ENCODE assay signal across 13 cellular contexts in genomic region chr3:45642731-45643152, GRCh38. TPM values are rescaled to one million over a fixed set of nuclear protein-coding genes. Genes with fewer than 3 reads are reported as not detected.
A peak's percentile ranks its signal among the peaks of the same experiment; 100 is the strongest.
DNase-seq lines count a peak whose midpoint lies in the region; ATAC-seq and TF ChIP-seq lines count a peak whose summit lies in the region.
"Had no signal": no experiment of that assay in that cellular context is flagged by ENCODE, and none has a peak within 500 bp of the region (broad histone marks: within the 10 kb centered on the region; RNA-seq: fewer than 3 reads in every experiment).

No MANE protein-coding gene starts in this region.

- H3K27ac Mint-ChIP-seq in type B pancreatic cell = peak overlapping the region; percentile 29
- H3K27ac Mint-ChIP-seq: activated naive CD8-positive, alpha-beta T cell treated with anti-CD3 and anti-CD28 coated beads, Interleukin-2, amount 50 U/mL, for 24 hours had no signal

- peaks cover 35% of the 10 kb centered on the region for H3K4me1 Mint-ChIP-seq in type B pancreatic cell (ENCODE audit: unreplicated experiment)

- no peaks in the 10 kb centered on the region for H3K9me3 ChIP-seq in SJSA1 (replicated peaks)
- H3K9me3 ChIP-seq: psoas muscle had no signal

- peak overlapping the region; percentile 82; the same call in 1 of the 2 replicates for H3K27ac ChIP-seq in SJSA1
- H3K27ac ChIP-seq: psoas muscle, WERI-Rb-1 had no signal

- no peak overlapping the region for H3K4me3 ChIP-seq in SJSA1
- H3K4me3 ChIP-seq in fibroblast of villous mesenchyme (ENCODE audit: low read depth, low read length) = no peak overlapping the region
- H3K4me3 ChIP-seq: psoas muscle had no signal

- peaks cover 9% of the 10 kb centered on the region for H3K36me3 Mint-ChIP-seq in type B pancreatic cell

- H3K27me3 Mint-ChIP-seq in type B pancreatic cell = no peaks in the 10 kb centered on the region
- H3K27me3 Mint-ChIP-seq: activated naive CD8-positive, alpha-beta T cell treated with anti-CD3 and anti-CD28 coated beads, Interleukin-2, amount 50 U/mL, for 24 hours had no signal

- peaks cover 68% of the 10 kb centered on the region for H3K4me1 ChIP-seq in SJSA1 (replicated peaks)

- no peaks in the 10 kb centered on the region for H3K9me3 Mint-ChIP-seq in type B pancreatic cell

- no peak for ATAC-seq in GM18867 (IDR thresholded peaks at IDR 0.05; ENCODE audit: unreplicated experiment)
- ATAC-seq: activated naive CD8-positive, alpha-beta T cell treated with anti-CD3 and anti-CD28 coated beads, Interleukin-2, amount 50 U/mL, for 24 hours had no signal

- TF ChIP-seq CTCF in fibroblast of villous mesenchyme (IDR thresholded peaks at IDR 0.05; ENCODE audit: insufficient read depth, low read depth, low read length) (no peak), type B pancreatic cell (conservative IDR thresholded peaks at IDR 0.05) (no peak)

- no peak overlapping the region for H3K4me3 Mint-ChIP-seq in type B pancreatic cell
- H3K4me3 Mint-ChIP-seq: activated naive CD8-positive, alpha-beta T cell treated with anti-CD3 and anti-CD28 coated beads, Interleukin-2, amount 50 U/mL, for 24 hours had no signal

- DNase-seq in SHP77 (lab: John Stamatoyannopoulos, UW) = peak; percentile 21 to 27
- DNase-seq in SHP77 treated with DMSO at 0.1 percent for 48 hours (lab: John Stamatoyannopoulos, UW) = no peak
- DNase-seq in SJSA1 (ENCODE audit: low read depth in 1 of 2, low spot score in 2 of 2) = no peak
- peak; percentile 34 for DNase-seq in fibroblast of villous mesenchyme (ENCODE audit: low read depth)
- DNase-seq in type B pancreatic cell (ENCODE audit: extremely low spot score, unreplicated experiment) = no peak
- DNase-seq in epidermal melanocyte (ENCODE audit: insufficient read length, low spot score) = no peak
- DNase-seq in NCI-H2081 treated with DMSO at 0.1 percent for 48 hours (lab: John Stamatoyannopoulos, UW) = no peak
- DNase-seq: activated naive CD8-positive, alpha-beta T cell treated with anti-CD3 and anti-CD28 coated beads, Interleukin-2, amount 50 U/mL, for 24 hours; H7; NK-92 treated with Interleukin-12 subunit alpha and Interleukin-12 subunit beta, amount 100 ng/mL, for 24 hours; WERI-Rb-1 had no signal

- peaks cover 15% of the 10 kb centered on the region for H3K36me3 ChIP-seq in SJSA1

- no peaks in the 10 kb centered on the region for H3K27me3 ChIP-seq in SJSA1 (replicated peaks)

RNA-seq across cellular contexts. Expression of gene SACM1L, which starts 46.5 kb away (rescaled TPM):
- 25.2 and 28.8 TPM in 2 replicates for total RNA-seq in SJSA1 (2014; rRNA removed; shearing (Covaris generic))
- total RNA-seq in fibroblast of villous mesenchyme = 29.3 and 53.1 TPM in 2 replicates
- 37.5 and 51.6 TPM in 2 replicates for total RNA-seq in type B pancreatic cell (ENCODE audit: low replicate concordance)

RNA-seq across cellular contexts. Expression of gene LIMD1, which starts 48.2 kb away (rescaled TPM):
- 5.3 and 11.0 TPM in 2 replicates for total RNA-seq in SJSA1 (2014; rRNA removed; shearing (Covaris generic))
- 15.8 and 23.7 TPM in 2 replicates for total RNA-seq in fibroblast of villous mesenchyme
- total RNA-seq in type B pancreatic cell (ENCODE audit: low replicate concordance) = 24.1 and 26.2 TPM in 2 replicates

Comparison
In these comparisons a context has a peak if more than half of its experiments do, and no peak if none do; other contexts are left out.
1. DNase-seq: peak in SHP77 (2 of 2) and fibroblast of villous mesenchyme (single experiment); none in SHP77 treated with DMSO at 0.1 percent for 48 hours (single experiment), SJSA1 (0 of 2), type B pancreatic cell (single experiment), epidermal melanocyte (single experiment) and NCI-H2081 treated with DMSO at 0.1 percent for 48 hours (single experiment).